Comparison of ENCODE assay signal across 11 cellular contexts in genomic region chr2:216388046-216388884, GRCh38. TPM values are rescaled to one million over a fixed set of nuclear protein-coding genes. Genes with fewer than 3 reads are reported as not detected.
DNase-seq lines count a peak whose midpoint lies in the region; ATAC-seq, FAIRE-seq and TF ChIP-seq lines count a peak whose summit lies in the region.
"Had no signal": no experiment of that assay in that cellular context is flagged by ENCODE, and none has a peak within 500 bp of the region (broad histone marks: within the 10 kb centered on the region; RNA-seq: fewer than 3 reads in every experiment).

No MANE protein-coding gene starts in this region.

- peaks cover 5 to 10% of the 10 kb centered on the region in 2 donors for H3K4me1 Mint-ChIP-seq in effector memory CD8-positive, alpha-beta T cell (ENCODE audit: low read depth in 2 of 2)
- H3K4me1 Mint-ChIP-seq in activated T-helper 2 cell treated with anti-CD3 and anti-CD28 coated beads, Interferon-gamma antibody, Interleukin-2, Interleukin-4, amounts not matched to agents 10 μg/mL and 5 μg/mL and 100 μg/mL, durations not matched to agents 14 hours and 24 hours and 36 hours (ENCODE audit: low read depth), result peaks cover 6% of the 10 kb centered on the region

- TF ChIP-seq CTCF in PC-9 (conservative IDR thresholded peaks at IDR 0.05), result no peak
- no peak for TF ChIP-seq CTCF in tibial nerve (IDR thresholded peaks at IDR 0.05)

- H3K27ac Mint-ChIP-seq in effector memory CD8-positive, alpha-beta T cell, result peak overlapping the region in 1 of 2 donors; percentile 9
- no peak overlapping the region for H3K27ac Mint-ChIP-seq in activated T-helper 2 cell treated with anti-CD3 and anti-CD28 coated beads, Interferon-gamma antibody, Interleukin-2, Interleukin-4, amounts not matched to agents 10 μg/mL and 5 μg/mL and 100 μg/mL, durations not matched to agents 14 hours and 24 hours and 36 hours

- peak overlapping the region; percentile 46 for H3K4me2 ChIP-seq in PC-9

- H3K27me3 ChIP-seq in PC-9 (ENCODE audit: insufficient read depth, low read depth), result no peaks in the 10 kb centered on the region
- H3K27me3 ChIP-seq in tibial nerve, result peaks cover 0 to 4% of the 10 kb centered on the region in 2 donors
- H3K27me3 ChIP-seq: SJSA1 had no signal

- intact Hi-C loops in PC-9 (cut with micrococcal nuclease; ENCODE audit: unreplicated experiment), result no loop called here
- intact Hi-C loops in activated T-helper 2 cell treated with anti-CD3 and anti-CD28 coated beads, Interferon-gamma antibody, Interleukin-2, Interleukin-4, amounts not matched to agents 10 μg/mL and 5 μg/mL and 100 μg/mL, durations not matched to agents 14 hours and 24 hours and 36 hours (cut with micrococcal nuclease), result no loop called here

- no peak for DNase-seq in GM12891 (ENCODE audit: insufficient read length, low spot score)
- DNase-seq in PC-9, result peak in 1 of 2 experiments; percentile 41
- no peak for DNase-seq in effector memory CD8-positive, alpha-beta T cell
- DNase-seq in tibial nerve (ENCODE audit: low spot score in 2 of 2), result no peak
- DNase-seq in activated T-helper 2 cell treated with anti-CD3 and anti-CD28 coated beads, Interferon-gamma antibody, Interleukin-2, Interleukin-4, amounts not matched to agents 10 μg/mL and 5 μg/mL and 100 μg/mL, durations not matched to agents 14 hours and 24 hours and 36 hours (ENCODE audit: low spot score), result no peak
- no peak for DNase-seq in DMS114 treated with DMSO at 0.1 percent for 48 hours (lab: John Stamatoyannopoulos, UW; ENCODE audit: unreplicated experiment)
- DNase-seq: amniotic stem cell had no signal

- CTCF ChIA-PET in PC-9 (lab: Charles Lee), result no interaction called here

- no peaks in the 10 kb centered on the region for H3K36me3 Mint-ChIP-seq in effector memory CD8-positive, alpha-beta T cell (ENCODE audit: insufficient read depth)
- H3K36me3 Mint-ChIP-seq in activated T-helper 2 cell treated with anti-CD3 and anti-CD28 coated beads, Interferon-gamma antibody, Interleukin-2, Interleukin-4, amounts not matched to agents 10 μg/mL and 5 μg/mL and 100 μg/mL, durations not matched to agents 14 hours and 24 hours and 36 hours (ENCODE audit: low read depth), result no peaks in the 10 kb centered on the region

- no peaks in the 10 kb centered on the region for H3F3A ChIP-seq in PC-9 (ENCODE audit: insufficient read depth, low read depth)

- no peak overlapping the region for H3K4me3 Mint-ChIP-seq in effector memory CD8-positive, alpha-beta T cell
- H3K4me3 Mint-ChIP-seq in activated T-helper 2 cell treated with anti-CD3 and anti-CD28 coated beads, Interferon-gamma antibody, Interleukin-2, Interleukin-4, amounts not matched to agents 10 μg/mL and 5 μg/mL and 100 μg/mL, durations not matched to agents 14 hours and 24 hours and 36 hours (ENCODE audit: low read depth), result no peak overlapping the region

- TF ChIP-seq POLR2A in GM12891 (IDR thresholded peaks at IDR 0.05; ENCODE audit: low read depth, low read length), result no peak
- no peak for TF ChIP-seq POLR2A in tibial nerve (IDR thresholded peaks at IDR 0.05)

- H3K4me3 ChIP-seq in PC-9 (no peak overlapping the region), tibial nerve (no peak overlapping the region)
- H3K4me3 ChIP-seq: SJSA1 had no signal

- H4K20me1 ChIP-seq in PC-9 (ENCODE audit: insufficient read depth), result no peaks in the 10 kb centered on the region

- H3K9me3 ChIP-seq in PC-9 (ENCODE audit: insufficient read depth, low read depth) (no peaks in the 10 kb centered on the region), tibial nerve (peaks cover 0 to 5% (median 0%) of the 10 kb centered on the region in 4 donors)
- H3K9me3 ChIP-seq: SJSA1 had no signal

- no peaks in the 10 kb centered on the region for H3K9me3 Mint-ChIP-seq in effector memory CD8-positive, alpha-beta T cell
- H3K9me3 Mint-ChIP-seq in activated T-helper 2 cell treated with anti-CD3 and anti-CD28 coated beads, Interferon-gamma antibody, Interleukin-2, Interleukin-4, amounts not matched to agents 10 μg/mL and 5 μg/mL and 100 μg/mL, durations not matched to agents 14 hours and 24 hours and 36 hours, result no peaks in the 10 kb centered on the region

- ATAC-seq in GM21717 (IDR thresholded peaks at IDR 0.05; ENCODE audit: unreplicated experiment) (peak; percentile 73), GM18873 (IDR thresholded peaks at IDR 0.05; ENCODE audit: low FRiP score, unreplicated experiment) (no peak)
- peak; percentile 71 for ATAC-seq in effector memory CD8-positive, alpha-beta T cell (replicated peaks)

- TF ChIP-seq EP300 in tibial nerve (IDR thresholded peaks at IDR 0.05), result no peak

- peaks cover 3% of the 10 kb centered on the region; the same call in 1 of the 2 replicates for H3K9me2 ChIP-seq in PC-9 (ENCODE audit: insufficient read depth)

- H3K79me2 ChIP-seq in PC-9 (ENCODE audit: low read depth), result no peaks in the 10 kb centered on the region

- peaks cover 0 to 17% of the 10 kb centered on the region in 2 donors for H3K27me3 Mint-ChIP-seq in effector memory CD8-positive, alpha-beta T cell
- peaks cover 2% of the 10 kb centered on the region for H3K27me3 Mint-ChIP-seq in activated T-helper 2 cell treated with anti-CD3 and anti-CD28 coated beads, Interferon-gamma antibody, Interleukin-2, Interleukin-4, amounts not matched to agents 10 μg/mL and 5 μg/mL and 100 μg/mL, durations not matched to agents 14 hours and 24 hours and 36 hours (ENCODE audit: low read depth)

- POLR2A ChIA-PET in PC-9 (lab: Charles Lee; ENCODE audit: unreplicated experiment), result no interaction called here

- H2AFZ ChIP-seq in PC-9, result peak overlapping the region; percentile 55; the same call in 1 of the 2 replicates

- BruUV-seq in PC-9 (replicated peaks; lab: Mats Ljungman, UMichigan), result no TSS peak

- H3K27ac ChIP-seq in PC-9 (no peak overlapping the region), tibial nerve (no peak overlapping the region)
- H3K27ac ChIP-seq: SJSA1 had no signal

- peaks cover 12% of the 10 kb centered on the region for H3K4me1 ChIP-seq in PC-9 (replicated peaks; ENCODE audit: insufficient read depth)
- H3K4me1 ChIP-seq in tibial nerve, result no peaks in the 10 kb centered on the region

- H3K36me3 ChIP-seq in PC-9 (ENCODE audit: low read depth) (no peaks in the 10 kb centered on the region), tibial nerve (no peaks in the 10 kb centered on the region)
- H3K36me3 ChIP-seq: SJSA1 had no signal

- no peak for FAIRE-seq in GM12891 (lab: Jason Lieb, UNC)

- WGBS in tibial nerve, 2 donors, result 85 to 86% methylated on average over 5 of the region's 5 CpGs

TF ChIP-seq in GM12891, 5 proteins besides CTCF, POLR2A, EP300 and RAD21:
- TF ChIP-seq POLR2AphosphoS5 (IDR thresholded peaks at IDR 0.05; ENCODE audit: low read depth, low read length), result no peak
- TF ChIP-seq SPI1 (IDR thresholded peaks at IDR 0.05; ENCODE audit: low read depth, low read length), result peak; percentile 85
TF ChIP-seq in GM12891: peak in this region for 1.

RNA-seq across cellular contexts. Expression of gene MARCHF4, which starts 16.0 kb away (rescaled TPM):
- polyA plus RNA-seq in GM12891 (2012; ENCODE audit: low read depth, missing spikeins), result not detected
- total RNA-seq in PC-9 (2021), result 7.7 and 14.5 TPM in 2 replicates
- not detected for total RNA-seq in tibial nerve
- total RNA-seq in activated T-helper 2 cell treated with anti-CD3 and anti-CD28 coated beads, Interferon-gamma antibody, Interleukin-2, Interleukin-4, amounts not matched to agents 10 μg/mL and 5 μg/mL and 100 μg/mL, durations not matched to agents 14 hours and 24 hours and 36 hours, result not detected in 2 replicates
- total RNA-seq: skeletal muscle tissue had no signal

RNA-seq across cellular contexts. Expression of gene SMARCAL1, which starts 24.0 kb away (rescaled TPM):
- 16.6 TPM for polyA plus RNA-seq in GM12891 (2012; ENCODE audit: low read depth, missing spikeins)
- total RNA-seq in PC-9 (2021) (39.7 and 40.5 TPM in 2 replicates), tibial nerve (10 to 100 TPM; 11.7 to 35.5 (median 27.5) TPM)
- total RNA-seq in activated T-helper 2 cell treated with anti-CD3 and anti-CD28 coated beads, Interferon-gamma antibody, Interleukin-2, Interleukin-4, amounts not matched to agents 10 μg/mL and 5 μg/mL and 100 μg/mL, durations not matched to agents 14 hours and 24 hours and 36 hours, result 32.8 and 34.1 TPM in 2 replicates
